ENCODE assay signal across 24 cellular contexts in the genomic region with DNA sequence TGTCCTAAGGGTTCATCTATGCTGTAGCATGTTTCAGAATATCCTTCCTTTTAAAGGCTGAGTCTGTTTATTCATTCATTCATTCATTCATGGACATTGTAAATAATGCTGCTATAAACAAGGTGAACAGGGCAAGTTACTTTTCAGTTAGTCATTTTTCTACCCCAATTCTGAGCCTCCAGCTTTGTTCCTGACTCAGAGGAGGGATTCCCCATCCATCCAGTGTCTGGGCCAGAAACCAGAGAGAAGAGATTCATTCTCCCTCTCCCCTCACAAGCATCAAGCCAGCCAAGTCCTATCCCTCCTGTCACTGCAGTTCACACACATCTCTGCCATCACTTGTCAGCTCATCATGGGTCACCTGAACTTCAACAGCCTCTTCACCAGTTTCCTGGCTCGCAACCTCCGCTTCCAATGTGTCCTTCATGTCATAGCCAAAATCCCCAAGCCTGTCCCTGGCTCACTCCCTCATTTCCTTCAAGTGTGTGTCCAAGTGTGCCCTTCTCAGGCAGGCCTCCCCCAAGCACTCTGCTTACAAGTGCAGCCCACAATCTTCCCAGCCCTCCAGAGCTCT.
DNase-seq lines count a peak whose midpoint lies in the region; ATAC-seq and TF ChIP-seq lines count a peak whose summit lies in the region.
"Had no signal": no experiment of that assay in that cellular context is flagged by ENCODE, and none has a peak within 500 bp of the region (broad histone marks: within the 10 kb centered on the region; RNA-seq: fewer than 3 reads in every experiment).

No MANE protein-coding gene starts in this region.

- no peak overlapping the region for H3K4me2 ChIP-seq in mesenchymal stem cell (ENCODE audit: low read length, poor library complexity, severe bottlenecking)

- no peak overlapping the region for H2BK120ac ChIP-seq in mesenchymal stem cell (ENCODE audit: low read depth, low read length)

- H2BK15ac ChIP-seq in mesenchymal stem cell (ENCODE audit: low read depth, poor library complexity, severe bottlenecking): no peak overlapping the region

- no peak overlapping the region for H2BK12ac ChIP-seq in mesenchymal stem cell (ENCODE audit: low read length in 2 of 2)

- no peak overlapping the region for H2AFZ ChIP-seq in mesenchymal stem cell (ENCODE audit: low read depth, low read length)

- WGBS in mesenchymal stem cell: 97% methylated on average over 2 of the region's 2 CpGs

- H3K27me3 ChIP-seq in MG63 (no peaks in the 10 kb centered on the region), brain microvascular endothelial cell (replicated peaks) (no peaks in the 10 kb centered on the region), mesenchymal stem cell (ENCODE audit: control insufficient read depth in 1 of 2, insufficient read depth in 1 of 2, low read length in 2 of 2) (no peaks in the 10 kb centered on the region)
- H3K27me3 ChIP-seq: heart left ventricle, SJCRH30 had no signal

- H3K9me3 ChIP-seq in MG63 (no peaks in the 10 kb centered on the region), mesenchymal stem cell (ENCODE audit: control insufficient read depth, low read length) (no peaks in the 10 kb centered on the region)
- H3K9me3 ChIP-seq: heart left ventricle, psoas muscle had no signal

- no peaks in the 10 kb centered on the region for H3K36me3 ChIP-seq in MG63
- H3K36me3 ChIP-seq in brain microvascular endothelial cell (replicated peaks): no peaks in the 10 kb centered on the region
- no peaks in the 10 kb centered on the region for H3K36me3 ChIP-seq in mesenchymal stem cell (ENCODE audit: control insufficient read depth in 1 of 2, insufficient read depth in 2 of 2, low read depth in 1 of 2, low read length in 2 of 2)
- H3K36me3 ChIP-seq: heart left ventricle, SJCRH30 had no signal

- H3K23ac ChIP-seq in mesenchymal stem cell (ENCODE audit: low read length in 2 of 2): no peak overlapping the region

- H3K79me1 ChIP-seq in mesenchymal stem cell (replicated peaks; ENCODE audit: low read length, poor library complexity, severe bottlenecking): no peaks in the 10 kb centered on the region

- H2BK5ac ChIP-seq in mesenchymal stem cell (ENCODE audit: low read depth, low read length, poor library complexity, severe bottlenecking): no peak overlapping the region

- TF ChIP-seq CTCF in brain microvascular endothelial cell (IDR thresholded peaks at IDR 0.05; ENCODE audit: low read depth, low read length, missing control alignments): no peak

- peaks cover 44% of the 10 kb centered on the region for H3K4me1 ChIP-seq in mesenchymal stem cell (ENCODE audit: control insufficient read depth, insufficient read depth, low read depth, low read length)
- H3K4me1 ChIP-seq: psoas muscle had no signal

- in situ Hi-C loops in brain microvascular endothelial cell (cut with HindIII; ENCODE audit: low pct_ligation_motif_present, low sequenced_read_pairs): no loop called here

- no peak overlapping the region for H4K8ac ChIP-seq in mesenchymal stem cell (ENCODE audit: low read length)

- peak overlapping the region; percentile 49 for H2AK5ac ChIP-seq in mesenchymal stem cell (ENCODE audit: low read length, severe bottlenecking)

- H3K9ac ChIP-seq in mesenchymal stem cell (ENCODE audit: low read length): no peak overlapping the region

- no peak overlapping the region for H4K91ac ChIP-seq in mesenchymal stem cell (ENCODE audit: low read length)

- H3K14ac ChIP-seq in mesenchymal stem cell (ENCODE audit: low read length in 2 of 2): no peak overlapping the region

- H3K4me3 ChIP-seq in MG63 (no peak overlapping the region), brain microvascular endothelial cell (ENCODE audit: low read depth, low read length) (no peak overlapping the region), mesenchymal stem cell (ENCODE audit: insufficient read depth in 1 of 2, low read depth in 1 of 2, low read length in 2 of 2) (no peak overlapping the region)
- H3K4me3 ChIP-seq: heart left ventricle, psoas muscle, SJCRH30 had no signal

- H3K18ac ChIP-seq in mesenchymal stem cell (ENCODE audit: low read depth in 1 of 2, low read length in 2 of 2): no peak overlapping the region

- no peak overlapping the region for H3K27ac ChIP-seq in brain microvascular endothelial cell
- no peak overlapping the region for H3K27ac ChIP-seq in mesenchymal stem cell (ENCODE audit: low read length, poor library complexity, severe bottlenecking)
- H3K27ac ChIP-seq: 22Rv1, heart left ventricle, psoas muscle, SJCRH30 had no signal

- ATAC-seq in GM21360 (IDR thresholded peaks at IDR 0.05; ENCODE audit: unreplicated experiment): no peak
- ATAC-seq: HCT116; naive thymus-derived CD4-positive, alpha-beta T cell; psoas muscle; stimulated activated memory B cell treated with anti-CD40 and anti-IgM and Interleukin-4, amounts not matched to agents 10 μg/mL and 1 μg/mL and 100 μg/mL, for 72 hours had no signal

- no peak overlapping the region for H3K4ac ChIP-seq in mesenchymal stem cell (ENCODE audit: low read depth in 1 of 2, low read length in 2 of 2)

- DNase-seq in DMS53 (lab: John Stamatoyannopoulos, UW): peak; percentile 25
- DNase-seq in DMS53 treated with DMSO at 0.1 percent for 48 hours (lab: John Stamatoyannopoulos, UW; ENCODE audit: unreplicated experiment): no peak
- DNase-seq in MG63: peak; percentile 65
- DNase-seq in brain microvascular endothelial cell: peak; percentile 30
- DNase-seq in mesenchymal stem cell: peak; percentile 76
- no peak for DNase-seq in occipital lobe (lab: John Stamatoyannopoulos, UW)
- no peak for DNase-seq in stimulated activated CD4-positive, alpha-beta T cell treated with anti-CD3 and anti-CD28 coated beads, Interleukin-1b, Interleukin-23, amount 100 ng/mL, for 48 hours
- DNase-seq: activated CD4-positive, alpha-beta T cell treated with anti-CD3 and anti-CD28 coated beads for 48 hours; activated naive CD4-positive, alpha-beta T cell treated with anti-CD3 and anti-CD28 coated beads, Interleukin-2, amount 10 ng/mL, durations not matched to agents 7 days and 5 days; C1 segment of cervical spinal cord; DMS 273 treated with DMSO at 0.1 percent for 48 hours; Kasumi-1; naive thymus-derived CD4-positive, alpha-beta T cell; NCI-H1436 treated with DMSO at 0.1 percent for 48 hours; NCI-H345; psoas muscle; SJCRH30; stimulated activated CD4-positive, alpha-beta T cell treated with anti-CD3 and anti-CD28 coated beads, Interleukin-12 subunit alpha, Interleukin-12 subunit beta, amount 100 ng/mL, for 4 hours; trophoblast cell had no signal

Comparison
In these comparisons a context has a peak if more than half of its experiments do, and no peak if none do; other contexts are left out.
1. DNase-seq: peak in DMS53 (single experiment), MG63 (single experiment), brain microvascular endothelial cell (single experiment) and mesenchymal stem cell (single experiment); none in DMS53 treated with DMSO at 0.1 percent for 48 hours (single experiment), occipital lobe (single experiment) and stimulated activated CD4-positive, alpha-beta T cell treated with anti-CD3 and anti-CD28 coated beads, Interleukin-1b, Interleukin-23, amount 100 ng/mL, for 48 hours (single experiment).